Comparison of ENCODE assay signal across 11 cellular contexts in genomic region chr10:80471009-80471408, GRCh38. TPM values are rescaled to one million over a fixed set of nuclear protein-coding genes. Genes with fewer than 3 reads are reported as not detected.
DNase-seq lines count a peak whose midpoint lies in the region; ATAC-seq, FAIRE-seq and TF ChIP-seq lines count a peak whose summit lies in the region.
"Had no signal": no experiment of that assay in that cellular context is flagged by ENCODE, and none has a peak within 500 bp of the region (broad histone marks: within the 10 kb centered on the region; RNA-seq: fewer than 3 reads in every experiment).

No MANE protein-coding gene starts in this region.

- no peaks in the 10 kb centered on the region for H3K9me3 Mint-ChIP-seq in activated T-helper 17 cell treated with anti-CD3 and anti-CD28 coated beads, Interleukin-2, amount 50 U/mL, for 72 hours

- H3K36me3 Mint-ChIP-seq in activated T-helper 17 cell treated with anti-CD3 and anti-CD28 coated beads, Interleukin-2, amount 50 U/mL, for 72 hours (ENCODE audit: low read depth), result peaks cover 81% of the 10 kb centered on the region

- no peak overlapping the region for H3K4me3 ChIP-seq in kidney (ENCODE audit: low read length in 2 of 2)
- no peak overlapping the region for H3K4me3 ChIP-seq in thyroid gland (replicated peaks in 1 of 3)
- no peak overlapping the region for H3K4me3 ChIP-seq in lower leg skin (ENCODE audit: low read depth, poor library complexity, severe bottlenecking)
- H3K4me3 ChIP-seq: cardiac muscle cell had no signal

- H3K4me1 ChIP-seq in kidney (ENCODE audit: control insufficient read depth in 1 of 2, insufficient read depth in 1 of 2, low read depth in 1 of 2, low read length in 2 of 2) (peaks cover 50 to 56% of the 10 kb centered on the region in 2 donors), thyroid gland (peaks cover 92 to 98% of the 10 kb centered on the region in 2 donors)

- H3K27ac Mint-ChIP-seq in activated T-helper 17 cell treated with anti-CD3 and anti-CD28 coated beads, Interleukin-2, amount 50 U/mL, for 72 hours, result peak overlapping the region; percentile 99

- H3K9me3 ChIP-seq in kidney (ENCODE audit: control insufficient read depth in 1 of 2, low read length in 2 of 2), result no peaks in the 10 kb centered on the region
- no peaks in the 10 kb centered on the region for H3K9me3 ChIP-seq in thyroid gland

- H3K4me1 Mint-ChIP-seq in activated T-helper 17 cell treated with anti-CD3 and anti-CD28 coated beads, Interleukin-2, amount 50 U/mL, for 72 hours, result peaks cover 51% of the 10 kb centered on the region

- intact Hi-C loops in cardiac septum (cut with DNase I), result no loop called here
- intact Hi-C loops in left cardiac atrium (cut with DNase I), result no loop called here
- intact Hi-C loops in kidney (cut with DNase I), result no loop called here
- intact Hi-C loops in thyroid gland (cut with DNase I), result no loop called here
- intact Hi-C loops in lower leg skin (cut with DNase I; ENCODE audit: low total_unique reads), result no loop called here

- H3K9ac ChIP-seq in kidney (ENCODE audit: low read length in 2 of 2), result no peak overlapping the region
- H3K9ac ChIP-seq: parathyroid adenoma had no signal

- H3K27me3 ChIP-seq in thyroid gland, result no peaks in the 10 kb centered on the region
- H3K27me3 ChIP-seq: cardiac muscle cell had no signal

- TF ChIP-seq POLR2A in thyroid gland (IDR thresholded peaks at IDR 0.05), result no peak
- no peak for TF ChIP-seq POLR2A in lower leg skin (IDR thresholded peaks at IDR 0.05)

- WGBS in thyroid gland, 2 donors, result 63 to 68% methylated on average over 3 of the region's 3 CpGs
- 60 to 61% methylated on average over 3 of the region's 3 CpGs for WGBS in lower leg skin, 2 donors

- H3K4me3 Mint-ChIP-seq in activated T-helper 17 cell treated with anti-CD3 and anti-CD28 coated beads, Interleukin-2, amount 50 U/mL, for 72 hours, result peak overlapping the region; percentile 91

- ATAC-seq in left cardiac atrium, result no peak
- peak; percentile 63 for ATAC-seq in activated T-helper 17 cell treated with anti-CD3 and anti-CD28 coated beads, Interleukin-2, amount 50 U/mL, for 72 hours (replicated peaks)

- no peaks in the 10 kb centered on the region for H3K27me3 Mint-ChIP-seq in activated T-helper 17 cell treated with anti-CD3 and anti-CD28 coated beads, Interleukin-2, amount 50 U/mL, for 72 hours

- TF ChIP-seq CTCF in kidney (IDR thresholded peaks at IDR 0.05; ENCODE audit: borderline replicate concordance, extremely low read depth, insufficient read depth) (no peak), thyroid gland (IDR thresholded peaks at IDR 0.05) (no peak), lower leg skin (IDR thresholded peaks at IDR 0.05) (no peak)

- H3K27ac ChIP-seq in kidney (ENCODE audit: low read depth in 2 of 2, low read length in 2 of 2), result peak overlapping the region; percentile 9 to 23
- peak overlapping the region; percentile 52 to 99 (median 93) for H3K27ac ChIP-seq in thyroid gland
- H3K27ac ChIP-seq: cardiac muscle cell had no signal

- no peak for FAIRE-seq in kidney (lab: Jason Lieb, UNC)

- peak; percentile 56 for DNase-seq in cardiac septum (ENCODE audit: low spot score)
- no peak for DNase-seq in left cardiac atrium
- peak; percentile 12 for DNase-seq in kidney
- DNase-seq in thyroid gland, result peak in 1 of 2 donors; percentile 42
- DNase-seq in lower leg skin (ENCODE audit: low spot score in 2 of 2), result no peak
- no peak for DNase-seq in stimulated activated naive CD4-positive, alpha-beta T cell (lab: John Stamatoyannopoulos, UW)
- no peak for DNase-seq in kidney glomerular epithelial cell (lab: John Stamatoyannopoulos, UW)
- DNase-seq: AML-193 had no signal

- H3K36me3 ChIP-seq in kidney (ENCODE audit: control insufficient read depth in 1 of 2, insufficient read depth in 2 of 2, low read length in 2 of 2) (peaks cover 2 to 5% of the 10 kb centered on the region in 2 donors), thyroid gland (no peaks in the 10 kb centered on the region)
- H3K36me3 ChIP-seq: cardiac muscle cell had no signal

RNA-seq across cellular contexts. Expression of gene TSPAN14, which starts 16.9 kb away (rescaled TPM):
- total RNA-seq in cardiac septum (20.1 TPM), left cardiac atrium (10 to 100 TPM; 44.3 to 51.0 TPM), kidney (183 TPM), thyroid gland (10 to 100 TPM; 61.6 to 83.4 (median 77.9) TPM), lower leg skin (100 to 1,000 TPM; 103 to 168 (median 131) TPM)
- 10 to 100 TPM; 61.9 to 64.5 TPM for total RNA-seq in activated T-helper 17 cell treated with anti-CD3 and anti-CD28 coated beads, Interleukin-2, amount 50 U/mL, for 72 hours
- polyA plus RNA-seq in kidney (ENCODE audit: insufficient read depth, low read depth, low replicate concordance), result 36.8 TPM

Comparison
In these comparisons a context has a peak if more than half of its experiments do, and no peak if none do; other contexts are left out.
1. DNase-seq: peak in cardiac septum (single experiment) and kidney (single experiment); none in left cardiac atrium (single experiment), lower leg skin (0 of 2), stimulated activated naive CD4-positive, alpha-beta T cell (0 of 6) and kidney glomerular epithelial cell (single experiment).